12 cellular contexts compared by ENCODE assay signal in genomic region chr17:45253237-45253636, GRCh38. TPM values are rescaled to one million over a fixed set of nuclear protein-coding genes. Genes with fewer than 3 reads are reported as not detected.
DNase-seq lines count a peak whose midpoint lies in the region; ATAC-seq lines count a peak whose summit lies in the region.
"Not testable (repeated sequence)": the region's sequence is repeated elsewhere in the genome, so short reads cannot be mapped to it uniquely, and the experiment has no call there.
"Had no signal": no experiment of that assay in that cellular context is flagged by ENCODE, and none has a peak within 500 bp of the region (broad histone marks: within the 10 kb centered on the region; RNA-seq: fewer than 3 reads in every experiment).

No MANE protein-coding gene starts in this region.

- H3K4me3 ChIP-seq in CD4-positive, alpha-beta memory T cell (ENCODE audit: low read length in 2 of 2): not testable (repeated sequence)

- H3K9me3 Mint-ChIP-seq in CD4-positive, alpha-beta memory T cell; T-cell; activated CD4-positive, alpha-beta T cell treated with anti-CD3 and anti-CD28 coated beads, Interleukin-2, amount 10 ng/mL, durations not matched to agents 7 days and 5 days; activated T-helper 1 cell treated with anti-CD3 and anti-CD28 coated beads, Interleukin-12 subunit alpha, Interleukin-12 subunit beta, Interleukin-2, Interleukin-4 antibody, amounts not matched to agents 30 ng/mL and 10 ng/mL and 1 ng/mL, durations not matched to agents 14 hours and 24 hours and 36 hours; activated naive CD8-positive, alpha-beta T cell treated with anti-CD3 and anti-CD28 coated beads for 36 hours; immature natural killer cell; stimulated activated effector memory CD8-positive, alpha-beta T cell treated with anti-CD3 and anti-CD28 coated beads, Interleukin-12 subunit alpha, Interleukin-12 subunit beta, amount 100 ng/mL, for 72 hours: not testable (repeated sequence)

- not testable (repeated sequence) for H3K27me3 Mint-ChIP-seq in CD4-positive, alpha-beta memory T cell; T-cell; activated CD4-positive, alpha-beta T cell treated with anti-CD3 and anti-CD28 coated beads, Interleukin-2, amount 10 ng/mL, durations not matched to agents 7 days and 5 days; activated T-helper 1 cell treated with anti-CD3 and anti-CD28 coated beads, Interleukin-12 subunit alpha, Interleukin-12 subunit beta, Interleukin-2, Interleukin-4 antibody, amounts not matched to agents 30 ng/mL and 10 ng/mL and 1 ng/mL, durations not matched to agents 14 hours and 24 hours and 36 hours (ENCODE audit: insufficient read depth); activated naive CD8-positive, alpha-beta T cell treated with anti-CD3 and anti-CD28 coated beads for 36 hours; immature natural killer cell (ENCODE audit: low read depth in 3 of 3)

- peak overlapping the region in 1 of 8 donors; percentile 54 for H3K4me3 Mint-ChIP-seq in CD4-positive, alpha-beta memory T cell
- H3K4me3 Mint-ChIP-seq in T-cell: peak overlapping the region in 1 of 3 donors; percentile 45
- not testable (repeated sequence) for H3K4me3 Mint-ChIP-seq in activated CD4-positive, alpha-beta T cell treated with anti-CD3 and anti-CD28 coated beads, Interleukin-2, amount 10 ng/mL, durations not matched to agents 7 days and 5 days; immature natural killer cell
- H3K4me3 Mint-ChIP-seq in activated T-helper 1 cell treated with anti-CD3 and anti-CD28 coated beads, Interleukin-12 subunit alpha, Interleukin-12 subunit beta, Interleukin-2, Interleukin-4 antibody, amounts not matched to agents 30 ng/mL and 10 ng/mL and 1 ng/mL, durations not matched to agents 14 hours and 24 hours and 36 hours: peak overlapping the region; percentile 19
- H3K4me3 Mint-ChIP-seq in activated naive CD8-positive, alpha-beta T cell treated with anti-CD3 and anti-CD28 coated beads for 36 hours: peak overlapping the region; percentile 54
- H3K4me3 Mint-ChIP-seq in stimulated activated effector memory CD8-positive, alpha-beta T cell treated with anti-CD3 and anti-CD28 coated beads, Interleukin-12 subunit alpha, Interleukin-12 subunit beta, amount 100 ng/mL, for 72 hours: peak overlapping the region; percentile 39

- H3K27ac Mint-ChIP-seq in CD4-positive, alpha-beta memory T cell: peak overlapping the region; percentile 52 to 82 (median 70)
- H3K27ac Mint-ChIP-seq in T-cell: peak overlapping the region; percentile 82 to 85
- peak overlapping the region; percentile 47 for H3K27ac Mint-ChIP-seq in activated CD4-positive, alpha-beta T cell treated with anti-CD3 and anti-CD28 coated beads, Interleukin-2, amount 10 ng/mL, durations not matched to agents 7 days and 5 days
- H3K27ac Mint-ChIP-seq in activated T-helper 1 cell treated with anti-CD3 and anti-CD28 coated beads, Interleukin-12 subunit alpha, Interleukin-12 subunit beta, Interleukin-2, Interleukin-4 antibody, amounts not matched to agents 30 ng/mL and 10 ng/mL and 1 ng/mL, durations not matched to agents 14 hours and 24 hours and 36 hours: peak overlapping the region; percentile 89
- peak overlapping the region; percentile 85 for H3K27ac Mint-ChIP-seq in activated naive CD8-positive, alpha-beta T cell treated with anti-CD3 and anti-CD28 coated beads for 36 hours
- H3K27ac Mint-ChIP-seq in immature natural killer cell: peak overlapping the region in 5 of 6 donors; percentile 14 to 74 (median 62)
- H3K27ac Mint-ChIP-seq in stimulated activated effector memory CD8-positive, alpha-beta T cell treated with anti-CD3 and anti-CD28 coated beads, Interleukin-12 subunit alpha, Interleukin-12 subunit beta, amount 100 ng/mL, for 72 hours: peak overlapping the region; percentile 85

- DNase-seq in CD4-positive, alpha-beta memory T cell; T-cell; activated CD4-positive, alpha-beta T cell treated with anti-CD3 and anti-CD28 coated beads, Interleukin-2, amount 10 ng/mL, durations not matched to agents 7 days and 5 days; activated T-helper 1 cell treated with anti-CD3 and anti-CD28 coated beads, Interleukin-12 subunit alpha, Interleukin-12 subunit beta, Interleukin-2, Interleukin-4 antibody, amounts not matched to agents 30 ng/mL and 10 ng/mL and 1 ng/mL, durations not matched to agents 14 hours and 24 hours and 36 hours (ENCODE audit: low spot score); activated naive CD8-positive, alpha-beta T cell treated with anti-CD3 and anti-CD28 coated beads for 36 hours; immature natural killer cell; stimulated activated effector memory CD8-positive, alpha-beta T cell treated with anti-CD3 and anti-CD28 coated beads, Interleukin-12 subunit alpha, Interleukin-12 subunit beta, amount 100 ng/mL, for 72 hours (ENCODE audit: low spot score in 2 of 2): not testable (repeated sequence)

- intact Hi-C loops in CD4-positive, alpha-beta memory T cell (cut with micrococcal nuclease); activated T-helper 1 cell treated with anti-CD3 and anti-CD28 coated beads, Interleukin-12 subunit alpha, Interleukin-12 subunit beta, Interleukin-2, Interleukin-4 antibody, amounts not matched to agents 30 ng/mL and 10 ng/mL and 1 ng/mL, durations not matched to agents 14 hours and 24 hours and 36 hours (cut with micrococcal nuclease): not testable (repeated sequence)

- not testable (repeated sequence) for H3K36me3 ChIP-seq in CD4-positive, alpha-beta memory T cell (ENCODE audit: insufficient read depth, low read length)

- CTCF ChIA-PET in CD4-positive, alpha-beta memory T cell (lab: Charles Lee; ENCODE audit: partially characterized antibody): interaction anchor here (1.6 kb wide), 1 partner anchor 19 kb away, joined by 4 read pairs; no protein-coding TSS in a partner anchor
- CTCF ChIA-PET in T-cell (lab: Charles Lee): not testable (repeated sequence)
- CTCF ChIA-PET in activated CD4-positive, alpha-beta T cell treated with anti-CD3 and anti-CD28 coated beads, Interleukin-2, amount 10 ng/mL, durations not matched to agents 7 days and 5 days (lab: Charles Lee): interaction anchor here (0.7 to 5.0 kb wide), 6 partner anchors 13 to 266 kb away, joined by 3 to 21 read pairs (median 6); partner anchors contain the start of gene ACBD4

- H3K36me3 Mint-ChIP-seq in CD4-positive, alpha-beta memory T cell: peaks cover 7 to 23% of the 10 kb centered on the region in 2 donors
- not testable (repeated sequence) for H3K36me3 Mint-ChIP-seq in T-cell, immature natural killer cell
- H3K36me3 Mint-ChIP-seq in activated CD4-positive, alpha-beta T cell treated with anti-CD3 and anti-CD28 coated beads, Interleukin-2, amount 10 ng/mL, durations not matched to agents 7 days and 5 days (ENCODE audit: low read depth): peaks cover 30% of the 10 kb centered on the region
- peaks cover 19% of the 10 kb centered on the region for H3K36me3 Mint-ChIP-seq in activated T-helper 1 cell treated with anti-CD3 and anti-CD28 coated beads, Interleukin-12 subunit alpha, Interleukin-12 subunit beta, Interleukin-2, Interleukin-4 antibody, amounts not matched to agents 30 ng/mL and 10 ng/mL and 1 ng/mL, durations not matched to agents 14 hours and 24 hours and 36 hours (ENCODE audit: low read depth)
- peaks cover 28% of the 10 kb centered on the region for H3K36me3 Mint-ChIP-seq in activated naive CD8-positive, alpha-beta T cell treated with anti-CD3 and anti-CD28 coated beads for 36 hours
- peaks cover 33% of the 10 kb centered on the region for H3K36me3 Mint-ChIP-seq in stimulated activated effector memory CD8-positive, alpha-beta T cell treated with anti-CD3 and anti-CD28 coated beads, Interleukin-12 subunit alpha, Interleukin-12 subunit beta, amount 100 ng/mL, for 72 hours

- ATAC-seq in T-cell (replicated peaks in 1 of 4); stimulated activated effector memory CD8-positive, alpha-beta T cell treated with anti-CD3 and anti-CD28 coated beads, Interleukin-12 subunit alpha, Interleukin-12 subunit beta, amount 100 ng/mL, for 72 hours: not testable (repeated sequence)

- H3K9me3 ChIP-seq in CD4-positive, alpha-beta memory T cell (ENCODE audit: control insufficient read depth in 1 of 2, low read length in 2 of 2): not testable (repeated sequence)

- peaks cover 61% of the 10 kb centered on the region for H3K4me1 ChIP-seq in CD4-positive, alpha-beta memory T cell (ENCODE audit: insufficient read depth, low read length)

- peaks cover 35 to 83% (median 53%) of the 10 kb centered on the region in 4 donors for H3K4me1 Mint-ChIP-seq in CD4-positive, alpha-beta memory T cell
- H3K4me1 Mint-ChIP-seq in T-cell (peaks cover 57 to 84% (median 81%) of the 10 kb centered on the region in 3 donors), immature natural killer cell (peaks cover 27 to 30% of the 10 kb centered on the region in 2 donors)
- peaks cover 66% of the 10 kb centered on the region for H3K4me1 Mint-ChIP-seq in activated CD4-positive, alpha-beta T cell treated with anti-CD3 and anti-CD28 coated beads, Interleukin-2, amount 10 ng/mL, durations not matched to agents 7 days and 5 days
- peaks cover 69% of the 10 kb centered on the region for H3K4me1 Mint-ChIP-seq in activated T-helper 1 cell treated with anti-CD3 and anti-CD28 coated beads, Interleukin-12 subunit alpha, Interleukin-12 subunit beta, Interleukin-2, Interleukin-4 antibody, amounts not matched to agents 30 ng/mL and 10 ng/mL and 1 ng/mL, durations not matched to agents 14 hours and 24 hours and 36 hours (ENCODE audit: low read depth)
- H3K4me1 Mint-ChIP-seq in activated naive CD8-positive, alpha-beta T cell treated with anti-CD3 and anti-CD28 coated beads for 36 hours: peaks cover 65% of the 10 kb centered on the region
- peaks cover 59% of the 10 kb centered on the region for H3K4me1 Mint-ChIP-seq in stimulated activated effector memory CD8-positive, alpha-beta T cell treated with anti-CD3 and anti-CD28 coated beads, Interleukin-12 subunit alpha, Interleukin-12 subunit beta, amount 100 ng/mL, for 72 hours

- not testable (repeated sequence) for H3K27me3 ChIP-seq in CD4-positive, alpha-beta memory T cell (ENCODE audit: insufficient read depth, low read length)

- POLR2A ChIA-PET in CD4-positive, alpha-beta memory T cell (lab: Charles Lee; ENCODE audit: partially characterized antibody): interaction anchor here (3.3 to 30.3 kb wide), 3 partner anchors 28 to 105 kb away, joined by 12 to 1143 read pairs (median 15); partner anchors contain the start of genes FMNL1, HEXIM1 and MAP3K14
- POLR2A ChIA-PET in T-cell (lab: Charles Lee); activated CD4-positive, alpha-beta T cell treated with anti-CD3 and anti-CD28 coated beads, Interleukin-2, amount 10 ng/mL, durations not matched to agents 7 days and 5 days (lab: Charles Lee): not testable (repeated sequence)

- not testable (repeated sequence) for H3K27ac ChIP-seq in CD4-positive, alpha-beta memory T cell (ENCODE audit: low read depth, low read length)

RNA-seq across cellular contexts. Expression of gene SPATA32, which starts 8.7 kb away (rescaled TPM):
- under 1 TPM; 0.22 to 0.41 TPM for total RNA-seq in CD4-positive, alpha-beta memory T cell
- polyA plus RNA-seq in CD4-positive, alpha-beta memory T cell: under 1 TPM; 0.25 to 0.49 TPM
- under 1 TPM in 4 of 5 donors, not detected in 1; 0.37 to 0.55 (median 0.42) TPM for total RNA-seq in T-cell
- total RNA-seq in activated CD4-positive, alpha-beta T cell treated with anti-CD3 and anti-CD28 coated beads, Interleukin-2, amount 10 ng/mL, durations not matched to agents 7 days and 5 days: under 1 TPM; 0.27 to 0.67 TPM
- 0.44 and 0.56 TPM in 2 replicates for total RNA-seq in activated T-helper 1 cell treated with anti-CD3 and anti-CD28 coated beads, Interleukin-12 subunit alpha, Interleukin-12 subunit beta, Interleukin-2, Interleukin-4 antibody, amounts not matched to agents 30 ng/mL and 10 ng/mL and 1 ng/mL, durations not matched to agents 14 hours and 24 hours and 36 hours
- under 1 TPM; 0.62 to 0.68 TPM for total RNA-seq in activated naive CD8-positive, alpha-beta T cell treated with anti-CD3 and anti-CD28 coated beads for 36 hours
- under 1 TPM in 1 of 3 donors, not detected in 2; 0.16 TPM for polyA plus RNA-seq in immature natural killer cell
- total RNA-seq: A673, Daoy, G401, M059J, SK-MEL-5 had no signal

RNA-seq across cellular contexts. Expression of gene FMNL1, which starts 31.6 kb away (rescaled TPM):
- 100 to 1,000 TPM; 403 to 405 TPM for total RNA-seq in CD4-positive, alpha-beta memory T cell
- polyA plus RNA-seq in CD4-positive, alpha-beta memory T cell: 10 to 100 TPM in 1 of 2 donors, 1 to 10 TPM in 1; 8.1 to 64.4 TPM
- total RNA-seq in T-cell: 100 to 1,000 TPM; 362 to 473 (median 457) TPM
- total RNA-seq in activated CD4-positive, alpha-beta T cell treated with anti-CD3 and anti-CD28 coated beads, Interleukin-2, amount 10 ng/mL, durations not matched to agents 7 days and 5 days: 100 to 1,000 TPM; 391 to 410 TPM
- total RNA-seq in activated T-helper 1 cell treated with anti-CD3 and anti-CD28 coated beads, Interleukin-12 subunit alpha, Interleukin-12 subunit beta, Interleukin-2, Interleukin-4 antibody, amounts not matched to agents 30 ng/mL and 10 ng/mL and 1 ng/mL, durations not matched to agents 14 hours and 24 hours and 36 hours: 363 and 374 TPM in 2 replicates
- total RNA-seq in activated naive CD8-positive, alpha-beta T cell treated with anti-CD3 and anti-CD28 coated beads for 36 hours: 100 to 1,000 TPM; 215 to 219 TPM
- 10 to 100 TPM; 17.6 to 66.7 (median 25.3) TPM for polyA plus RNA-seq in immature natural killer cell
